In the genomic region with DNA sequence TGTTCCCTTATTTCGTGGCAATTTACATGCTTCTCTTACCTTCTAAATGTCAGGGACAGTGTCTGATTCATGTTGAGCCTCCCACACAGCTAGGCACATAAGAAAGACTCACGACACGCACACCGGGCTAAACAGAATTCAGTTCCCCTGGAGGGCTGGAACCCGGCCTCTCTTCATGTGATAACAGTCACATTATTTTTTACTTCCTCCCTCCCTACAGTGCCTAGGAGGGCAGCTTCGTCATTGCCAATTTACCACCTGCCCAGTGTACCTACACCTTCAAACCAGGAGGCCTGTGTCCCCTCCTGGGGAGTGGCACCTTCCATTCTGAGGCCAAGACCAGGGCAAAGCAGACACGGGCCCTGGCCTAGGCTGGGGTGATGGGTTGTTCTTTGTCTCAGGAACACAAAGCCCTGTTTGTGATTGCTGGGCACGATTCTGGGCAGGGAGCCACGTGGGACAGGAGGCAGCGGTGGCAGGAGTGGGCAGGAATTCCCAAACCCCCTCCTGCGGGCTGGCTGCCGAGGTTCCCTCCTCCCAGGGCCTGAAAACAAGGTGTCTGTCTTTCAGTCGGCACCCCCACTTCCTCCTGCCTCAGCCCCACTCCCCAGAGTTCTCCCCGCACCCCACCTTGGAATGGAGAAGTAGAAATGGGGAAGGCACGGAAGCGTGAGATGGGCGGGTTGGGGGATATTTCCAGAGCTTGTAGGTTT, we compare ENCODE assay signal across 1 cellular context.
TF ChIP-seq lines count a peak whose summit lies in the region.

No MANE protein-coding gene starts in this region.

TF ChIP-seq in GM23338, 12 proteins besides CTCF, POLR2A, EP300 and RAD21 (continued from another document):
- TF ChIP-seq, protein P1, sequence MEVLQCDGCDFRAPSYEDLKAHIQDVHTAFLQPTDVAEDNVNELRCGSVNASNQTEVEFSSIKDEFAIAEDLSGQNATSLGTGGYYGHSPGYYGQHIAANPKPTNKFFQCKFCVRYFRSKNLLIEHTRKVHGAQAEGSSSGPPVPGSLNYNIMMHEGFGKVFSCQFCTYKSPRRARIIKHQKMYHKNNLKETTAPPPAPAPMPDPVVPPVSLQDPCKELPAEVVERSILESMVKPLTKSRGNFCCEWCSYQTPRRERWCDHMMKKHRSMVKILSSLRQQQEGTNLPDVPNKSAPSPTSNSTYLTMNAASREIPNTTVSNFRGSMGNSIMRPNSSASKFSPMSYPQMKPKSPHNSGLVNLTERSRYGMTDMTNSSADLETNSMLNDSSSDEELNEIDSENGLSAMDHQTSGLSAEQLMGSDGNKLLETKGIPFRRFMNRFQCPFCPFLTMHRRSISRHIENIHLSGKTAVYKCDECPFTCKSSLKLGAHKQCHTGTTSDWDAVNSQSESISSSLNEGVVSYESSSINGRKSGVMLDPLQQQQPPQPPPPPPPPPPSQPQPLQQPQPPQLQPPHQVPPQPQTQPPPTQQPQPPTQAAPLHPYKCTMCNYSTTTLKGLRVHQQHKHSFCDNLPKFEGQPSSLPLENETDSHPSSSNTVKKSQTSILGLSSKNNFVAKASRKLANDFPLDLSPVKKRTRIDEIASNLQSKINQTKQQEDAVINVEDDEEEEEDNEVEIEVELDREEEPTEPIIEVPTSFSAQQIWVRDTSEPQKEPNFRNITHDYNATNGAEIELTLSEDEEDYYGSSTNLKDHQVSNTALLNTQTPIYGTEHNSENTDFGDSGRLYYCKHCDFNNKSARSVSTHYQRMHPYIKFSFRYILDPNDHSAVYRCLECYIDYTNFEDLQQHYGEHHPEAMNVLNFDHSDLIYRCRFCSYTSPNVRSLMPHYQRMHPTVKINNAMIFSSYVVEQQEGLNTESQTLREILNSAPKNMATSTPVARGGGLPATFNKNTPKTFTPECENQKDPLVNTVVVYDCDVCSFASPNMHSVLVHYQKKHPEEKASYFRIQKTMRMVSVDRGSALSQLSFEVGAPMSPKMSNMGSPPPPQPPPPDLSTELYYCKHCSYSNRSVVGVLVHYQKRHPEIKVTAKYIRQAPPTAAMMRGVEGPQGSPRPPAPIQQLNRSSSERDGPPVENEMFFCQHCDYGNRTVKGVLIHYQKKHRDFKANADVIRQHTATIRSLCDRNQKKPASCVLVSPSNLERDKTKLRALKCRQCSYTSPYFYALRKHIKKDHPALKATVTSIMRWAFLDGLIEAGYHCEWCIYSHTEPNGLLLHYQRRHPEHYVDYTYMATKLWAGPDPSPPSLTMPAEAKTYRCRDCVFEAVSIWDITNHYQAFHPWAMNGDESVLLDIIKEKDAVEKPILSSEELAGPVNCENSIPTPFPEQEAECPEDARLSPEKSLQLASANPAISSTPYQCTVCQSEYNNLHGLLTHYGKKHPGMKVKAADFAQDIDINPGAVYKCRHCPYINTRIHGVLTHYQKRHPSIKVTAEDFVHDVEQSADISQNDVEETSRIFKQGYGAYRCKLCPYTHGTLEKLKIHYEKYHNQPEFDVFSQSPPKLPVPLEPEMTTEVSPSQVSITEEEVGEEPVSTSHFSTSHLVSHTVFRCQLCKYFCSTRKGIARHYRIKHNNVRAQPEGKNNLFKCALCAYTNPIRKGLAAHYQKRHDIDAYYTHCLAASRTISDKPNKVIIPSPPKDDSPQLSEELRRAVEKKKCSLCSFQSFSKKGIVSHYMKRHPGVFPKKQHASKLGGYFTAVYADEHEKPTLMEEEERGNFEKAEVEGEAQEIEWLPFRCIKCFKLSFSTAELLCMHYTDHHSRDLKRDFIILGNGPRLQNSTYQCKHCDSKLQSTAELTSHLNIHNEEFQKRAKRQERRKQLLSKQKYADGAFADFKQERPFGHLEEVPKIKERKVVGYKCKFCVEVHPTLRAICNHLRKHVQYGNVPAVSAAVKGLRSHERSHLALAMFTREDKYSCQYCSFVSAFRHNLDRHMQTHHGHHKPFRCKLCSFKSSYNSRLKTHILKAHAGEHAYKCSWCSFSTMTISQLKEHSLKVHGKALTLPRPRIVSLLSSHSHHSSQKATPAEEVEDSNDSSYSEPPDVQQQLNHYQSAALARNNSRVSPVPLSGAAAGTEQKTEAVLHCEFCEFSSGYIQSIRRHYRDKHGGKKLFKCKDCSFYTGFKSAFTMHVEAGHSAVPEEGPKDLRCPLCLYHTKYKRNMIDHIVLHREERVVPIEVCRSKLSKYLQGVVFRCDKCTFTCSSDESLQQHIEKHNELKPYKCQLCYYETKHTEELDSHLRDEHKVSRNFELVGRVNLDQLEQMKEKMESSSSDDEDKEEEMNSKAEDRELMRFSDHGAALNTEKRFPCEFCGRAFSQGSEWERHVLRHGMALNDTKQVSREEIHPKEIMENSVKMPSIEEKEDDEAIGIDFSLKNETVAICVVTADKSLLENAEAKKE (CRISPR knock-in tag; IDR thresholded peaks at IDR 0.05) = no peak
- TF ChIP-seq EZH2 (IDR thresholded peaks at IDR 0.05; ENCODE audit: low read depth, unreplicated experiment) (no peak), ZNF114 (CRISPR knock-in tag; IDR thresholded peaks at IDR 0.05) (no peak)
- TF ChIP-seq, protein P2, sequence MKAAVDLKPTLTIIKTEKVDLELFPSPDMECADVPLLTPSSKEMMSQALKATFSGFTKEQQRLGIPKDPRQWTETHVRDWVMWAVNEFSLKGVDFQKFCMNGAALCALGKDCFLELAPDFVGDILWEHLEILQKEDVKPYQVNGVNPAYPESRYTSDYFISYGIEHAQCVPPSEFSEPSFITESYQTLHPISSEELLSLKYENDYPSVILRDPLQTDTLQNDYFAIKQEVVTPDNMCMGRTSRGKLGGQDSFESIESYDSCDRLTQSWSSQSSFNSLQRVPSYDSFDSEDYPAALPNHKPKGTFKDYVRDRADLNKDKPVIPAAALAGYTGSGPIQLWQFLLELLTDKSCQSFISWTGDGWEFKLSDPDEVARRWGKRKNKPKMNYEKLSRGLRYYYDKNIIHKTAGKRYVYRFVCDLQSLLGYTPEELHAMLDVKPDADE (IDR thresholded peaks at IDR 0.05) = no peak
